In genomic region chr22:19993926-19994325, GRCh38 we compare ENCODE assay signal across 23 cellular contexts. TPM values are rescaled to one million over a fixed set of nuclear protein-coding genes. Genes with fewer than 3 reads are reported as not detected.
DNase-seq lines count a peak whose midpoint lies in the region; ATAC-seq, FAIRE-seq and TF ChIP-seq lines count a peak whose summit lies in the region.
"Had no signal": no experiment of that assay in that cellular context is flagged by ENCODE, and none has a peak within 500 bp of the region (broad histone marks: within the 10 kb centered on the region; RNA-seq: fewer than 3 reads in every experiment).

No MANE protein-coding gene starts in this region.

- H4K20me1 ChIP-seq in K562 (replicated peaks; ENCODE audit: control insufficient read depth, insufficient read depth, low read length): peaks cover 66% of the 10 kb centered on the region; the same call in 1 of the 2 replicates

- peaks cover 79% of the 10 kb centered on the region for H3K4me1 ChIP-seq in BE2C
- H3K4me1 ChIP-seq in K562 (replicated peaks in 1 of 2; ENCODE audit: control insufficient read depth in 2 of 2, insufficient read depth in 2 of 2, low read length in 2 of 2): peaks cover 15 to 71% of the 10 kb centered on the region in 2 experiments
- H3K4me1 ChIP-seq in kidney (ENCODE audit: control insufficient read depth in 1 of 2, insufficient read depth in 1 of 2, low read depth in 1 of 2, low read length in 2 of 2): peaks cover 5 to 25% of the 10 kb centered on the region in 2 donors
- peaks cover 8 to 95% (median 89%) of the 10 kb centered on the region in 4 donors for H3K4me1 ChIP-seq in tibial artery
- H3K4me1 ChIP-seq: Caco-2 had no signal

- no TSS peak for BruUV-seq in K562 (replicated peaks; lab: Mats Ljungman, UMichigan)

- WGBS in K562 (ENCODE audit: insufficient coverage, low coverage, missing lambda C conversion rate): 35% methylated on average over 7 of the region's 7 CpGs

- H3K36me3 ChIP-seq in BE2C (peaks cover 11% of the 10 kb centered on the region), K562 (ENCODE audit: control insufficient read depth, insufficient read depth, low read length) (no peaks in the 10 kb centered on the region), kidney (ENCODE audit: control insufficient read depth in 1 of 2, insufficient read depth in 2 of 2, low read length in 2 of 2) (no peaks in the 10 kb centered on the region), tibial artery (no peaks in the 10 kb centered on the region)

- POLR2A ChIA-PET in K562 (lab: Yijun Ruan, JAX): no interaction called here

- H3K79me2 ChIP-seq in K562 (ENCODE audit: control insufficient read depth, insufficient read depth, low read length): no peaks in the 10 kb centered on the region

- TF ChIP-seq RAD21 in K562 (CRISPR knock-in tag; conservative IDR thresholded peaks at IDR 0.05 in 1 of 2, IDR thresholded peaks at IDR 0.05 in 1 of 2): no peak

- H3K27me3 ChIP-seq in BE2C (no peaks in the 10 kb centered on the region), K562 (ENCODE audit: control insufficient read depth in 2 of 2, insufficient read depth in 2 of 2, low read length in 2 of 2) (no peaks in the 10 kb centered on the region), tibial artery (no peaks in the 10 kb centered on the region)

- TF ChIP-seq CTCF in BE2C (IDR thresholded peaks at IDR 0.05; ENCODE audit: low read depth, low read length) (no peak), K562 (IDR thresholded peaks at IDR 0.05 in 2 of 3, conservative IDR thresholded peaks at IDR 0.05 in 1 of 3; ENCODE audit: insufficient read depth in 2 of 3, low read depth in 1 of 3, low read length in 3 of 3) (no peak), kidney (IDR thresholded peaks at IDR 0.05; ENCODE audit: borderline replicate concordance, extremely low read depth, insufficient read depth) (no peak), tibial artery (IDR thresholded peaks at IDR 0.05) (no peak)

- intact Hi-C loops in K562 (cut with micrococcal nuclease): no loop called here
- intact Hi-C loops in kidney (cut with DNase I): no loop called here
- intact Hi-C loops in tibial artery (cut with DNase I; ENCODE audit: low total_unique reads): no loop called here

- DNase-seq in BE2C (peak; percentile 4), K562 (ENCODE audit: extremely low read depth in 1 of 4, low spot score in 3 of 4) (no peak), kidney (peak; percentile 39), tibial artery (no peak), NCI-H2081 treated with DMSO at 0.1 percent for 48 hours (lab: John Stamatoyannopoulos, UW) (no peak), AG08395 (ENCODE audit: low spot score) (no peak)
- DNase-seq: AML-193; Caco-2; CD4-positive, CD25-positive, alpha-beta regulatory T cell; DMS153; DND-41; H9; HFFc6 had no signal

- H3K27ac ChIP-seq in K562 (ENCODE audit: extremely low read depth, low read depth, low read length) (no peak overlapping the region), kidney (ENCODE audit: low read depth in 2 of 2, low read length in 2 of 2) (no peak overlapping the region), tibial artery (peak overlapping the region; percentile 97 to 98)
- H3K27ac ChIP-seq: 22Rv1, C4-2B had no signal

- no peak overlapping the region for H3K4me2 ChIP-seq in K562 (ENCODE audit: insufficient read depth, low read length)
- H3K4me2 ChIP-seq: GM23338 had no signal

- TF ChIP-seq POLR2A in K562 (conservative IDR thresholded peaks at IDR 0.05): no peak

- H3K9ac ChIP-seq in K562 (ENCODE audit: insufficient read depth in 1 of 2, low read depth in 2 of 2, low read length in 2 of 2) (0 out of 4 replicates have a peak overlapping the region, but pooled peaks of 1 of the 2 experiments have one; percentile 38), kidney (ENCODE audit: low read length in 2 of 2) (no peak overlapping the region)

- no peak for FAIRE-seq in K562 (lab: Jason Lieb, UNC)
- FAIRE-seq in kidney (lab: Jason Lieb, UNC): no peak
- FAIRE-seq: A204.1, G401.6, GM12892 had no signal

- in situ Hi-C loops in K562 (cut with MboI): no loop called here

- CTCF ChIA-PET in K562 (lab: Yijun Ruan, JAX; ENCODE audit: low intra/inter-chr PET ratio): no interaction called here

- H3K4me3 ChIP-seq in BE2C (ENCODE audit: low read depth, low read length) (no peak overlapping the region), K562 (no peak overlapping the region), kidney (ENCODE audit: low read length in 2 of 2) (no peak overlapping the region), tibial artery (no peak overlapping the region)
- H3K4me3 ChIP-seq: GM23338 had no signal

- TF ChIP-seq EP300 in K562 (IDR thresholded peaks at IDR 0.05; ENCODE audit: low read length): no peak

- no peak overlapping the region for H2AFZ ChIP-seq in K562 (ENCODE audit: low read depth, low read length)
- H2AFZ ChIP-seq: GM23338 had no signal

- H3K9me1 ChIP-seq in K562 (ENCODE audit: control insufficient read depth, insufficient read depth, low read length): peaks cover 5% of the 10 kb centered on the region

- ATAC-seq in K562 (no peak), HG02973 (IDR thresholded peaks at IDR 0.05; ENCODE audit: unreplicated experiment) (no peak), GM18868 (IDR thresholded peaks at IDR 0.05; ENCODE audit: unreplicated experiment) (no peak)
- ATAC-seq: CD8-positive, alpha-beta T cell; GM23338; HCT116 had no signal

- H3K9me3 ChIP-seq in BE2C (no peaks in the 10 kb centered on the region), K562 (replicated peaks; ENCODE audit: control insufficient read depth, insufficient read depth, low read depth, low read length) (no peaks in the 10 kb centered on the region), kidney (ENCODE audit: control insufficient read depth in 1 of 2, low read length in 2 of 2) (no peaks in the 10 kb centered on the region), tibial artery (no peaks in the 10 kb centered on the region)
- H3K9me3 ChIP-seq: Caco-2 had no signal

RNA-seq across cellular contexts. Expression of gene ARVCF, which starts 22.7 kb away (rescaled TPM):
- 335 TPM for polyA plus RNA-seq in BE2C (2012; ENCODE audit: insufficient read depth, insufficient read length, low read depth)
- 114 and 328 TPM in 2 replicates for total RNA-seq in K562 (2011; cell fraction: chromatin; rRNA removed; ENCODE audit: low replicate concordance)
- 214 and 270 TPM in 2 replicates for total RNA-seq in K562 (2011; cell fraction: nucleolus; rRNA removed)
- 106 and 131 TPM in 2 replicates for total RNA-seq in K562 (2011; cell fraction: nucleoplasm; rRNA removed)
- 49.3 and 54.2 TPM in 2 replicates for total RNA-seq in K562 (2014; rRNA removed)
- 2.2 and 4.5 TPM in 2 replicates for total RNA-seq in K562 (2014; rRNA removed; fragmentation: Illumina TruSeq; extraction: Trizol)
- total RNA-seq in K562 (2015; rRNA removed; fragmentation: Illumina TruSeq; extraction: Trizol): 13.3 and 15.6 TPM in 2 replicates
- total RNA-seq in K562 (2021): 46.5 and 50.6 TPM in 2 replicates
- polyA plus RNA-seq in K562 (2011; rRNA removed): 35.2 and 71.6 TPM in 2 replicates
- 134 and 673 TPM in 2 replicates for polyA plus RNA-seq in K562 (2011; cell fraction: cytosol; rRNA removed)
- polyA plus RNA-seq in K562 (2011; cell fraction: nucleus; rRNA removed): 407 and 424 TPM in 2 replicates
- polyA plus RNA-seq in K562 (2012): 30.0 and 31.2 TPM in 2 replicates
- 8.0 and 15.9 TPM in 2 replicates for polyA plus RNA-seq in K562 (2014; fragmentation: Illumina TruSeq; extraction: Trizol)
- polyA plus RNA-seq in K562 (2014; fragmentation: Nextera tagmentation; extraction: Ambion mirVana): under 1 TPM; 0.03 to 0.17 TPM
- 42.5 and 97.4 TPM in 2 replicates for polyA plus RNA-seq in K562 (2014; rRNA removed)
- 15.1 and 15.6 TPM in 2 replicates for polyA minus RNA-seq in K562 (2011; rRNA and poly(A)+ RNA removed)
- polyA minus RNA-seq in K562 (2011; cell fraction: cytosol; rRNA and poly(A)+ RNA removed): 24.6 and 52.4 TPM in 2 replicates
- 96.8 and 145 TPM in 2 replicates for polyA minus RNA-seq in K562 (2011; cell fraction: nucleus; rRNA and poly(A)+ RNA removed)
- total RNA-seq in kidney: 21.9 TPM
- 16.0 TPM for polyA plus RNA-seq in kidney (ENCODE audit: insufficient read depth, low read depth, low replicate concordance)

RNA-seq across cellular contexts. Expression of gene TANGO2, which starts 27.0 kb away (rescaled TPM):
- 8.0 TPM for polyA plus RNA-seq in BE2C (2012; ENCODE audit: insufficient read depth, insufficient read length, low read depth)
- 160 and 395 TPM in 2 replicates for total RNA-seq in K562 (2011; cell fraction: chromatin; rRNA removed; ENCODE audit: low replicate concordance)
- 227 and 229 TPM in 2 replicates for total RNA-seq in K562 (2011; cell fraction: nucleolus; rRNA removed)
- total RNA-seq in K562 (2011; cell fraction: nucleoplasm; rRNA removed): 196 and 211 TPM in 2 replicates
- total RNA-seq in K562 (2014; rRNA removed) (70.1 and 95.8 TPM in 2 replicates), K562 (2014; rRNA removed; fragmentation: Illumina TruSeq; extraction: Trizol) (36.1 and 45.9 TPM in 2 replicates), K562 (2015; rRNA removed; fragmentation: Illumina TruSeq; extraction: Trizol) (55.8 and 57.2 TPM in 2 replicates), K562 (2021) (94.1 and 97.3 TPM in 2 replicates), kidney (27.7 TPM)
- polyA plus RNA-seq in K562 (2011; rRNA removed) (94.9 and 115 TPM in 2 replicates), K562 (2014; fragmentation: Illumina TruSeq; extraction: Trizol) (88.3 and 89.4 TPM in 2 replicates), K562 (2014; fragmentation: Nextera tagmentation; extraction: Ambion mirVana) (10 to 100 TPM; 15.5 to 17.5 TPM), K562 (2014; rRNA removed) (89.6 and 92.5 TPM in 2 replicates), kidney (ENCODE audit: insufficient read depth, low read depth, low replicate concordance) (37.3 TPM)
- 157 and 209 TPM in 2 replicates for polyA plus RNA-seq in K562 (2011; cell fraction: cytosol; rRNA removed)
- polyA plus RNA-seq in K562 (2011; cell fraction: nucleus; rRNA removed): 157 and 195 TPM in 2 replicates
- 68.2 and 73.0 TPM in 2 replicates for polyA plus RNA-seq in K562 (2012)
- polyA minus RNA-seq in K562 (2011; rRNA and poly(A)+ RNA removed): 130 and 186 TPM in 2 replicates
- polyA minus RNA-seq in K562 (2011; cell fraction: cytosol; rRNA and poly(A)+ RNA removed): 73.2 and 76.1 TPM in 2 replicates
- polyA minus RNA-seq in K562 (2011; cell fraction: nucleus; rRNA and poly(A)+ RNA removed): 63.1 and 85.0 TPM in 2 replicates

RNA-seq across cellular contexts. Expression of gene TXNRD2, which starts 52.3 kb away (rescaled TPM):
- polyA plus RNA-seq in BE2C (2012; ENCODE audit: insufficient read depth, insufficient read length, low read depth): 46.2 TPM
- total RNA-seq in K562 (2011; cell fraction: chromatin; rRNA removed; ENCODE audit: low replicate concordance): 156 and 367 TPM in 2 replicates
- 176 and 216 TPM in 2 replicates for total RNA-seq in K562 (2011; cell fraction: nucleolus; rRNA removed)
- total RNA-seq in K562 (2011; cell fraction: nucleoplasm; rRNA removed): 160 and 165 TPM in 2 replicates
- 49.4 and 60.7 TPM in 2 replicates for total RNA-seq in K562 (2014; rRNA removed)
- total RNA-seq in K562 (2014; rRNA removed; fragmentation: Illumina TruSeq; extraction: Trizol): 25.1 and 32.6 TPM in 2 replicates
- 45.9 and 50.4 TPM in 2 replicates for total RNA-seq in K562 (2015; rRNA removed; fragmentation: Illumina TruSeq; extraction: Trizol)
- 78.2 and 80.2 TPM in 2 replicates for total RNA-seq in K562 (2021)
- polyA plus RNA-seq in K562 (2011; rRNA removed): 50.2 and 93.6 TPM in 2 replicates
- polyA plus RNA-seq in K562 (2011; cell fraction: cytosol; rRNA removed): 84.2 and 98.0 TPM in 2 replicates
- 148 and 181 TPM in 2 replicates for polyA plus RNA-seq in K562 (2011; cell fraction: nucleus; rRNA removed)
- 83.1 and 83.5 TPM in 2 replicates for polyA plus RNA-seq in K562 (2012)
- 45.0 and 66.1 TPM in 2 replicates for polyA plus RNA-seq in K562 (2014; fragmentation: Illumina TruSeq; extraction: Trizol)
- polyA plus RNA-seq in K562 (2014; fragmentation: Nextera tagmentation; extraction: Ambion mirVana): 1 to 10 TPM; 3.3 to 4.4 TPM
- 52.5 and 57.0 TPM in 2 replicates for polyA plus RNA-seq in K562 (2014; rRNA removed)
- polyA minus RNA-seq in K562 (2011; rRNA and poly(A)+ RNA removed): 44.4 and 47.5 TPM in 2 replicates
- 55.3 and 75.6 TPM in 2 replicates for polyA minus RNA-seq in K562 (2011; cell fraction: cytosol; rRNA and poly(A)+ RNA removed)
- 57.4 and 103 TPM in 2 replicates for polyA minus RNA-seq in K562 (2011; cell fraction: nucleus; rRNA and poly(A)+ RNA removed)
- total RNA-seq in kidney: 28.6 TPM
- 50.6 TPM for polyA plus RNA-seq in kidney (ENCODE audit: insufficient read depth, low read depth, low replicate concordance)

RNA-seq across cellular contexts. Expression of gene COMT, which starts 52.4 kb away (rescaled TPM):
- 286 TPM for polyA plus RNA-seq in BE2C (2012; ENCODE audit: insufficient read depth, insufficient read length, low read depth)
- 125 and 360 TPM in 2 replicates for total RNA-seq in K562 (2011; cell fraction: chromatin; rRNA removed; ENCODE audit: low replicate concordance)
- 500 and 649 TPM in 2 replicates for total RNA-seq in K562 (2011; cell fraction: nucleolus; rRNA removed)
- 301 and 358 TPM in 2 replicates for total RNA-seq in K562 (2011; cell fraction: nucleoplasm; rRNA removed)
- total RNA-seq in K562 (2014; rRNA removed) (334 and 497 TPM in 2 replicates), K562 (2014; rRNA removed; fragmentation: Illumina TruSeq; extraction: Trizol) (29.4 and 46.3 TPM in 2 replicates), K562 (2015; rRNA removed; fragmentation: Illumina TruSeq; extraction: Trizol) (155 and 156 TPM in 2 replicates), K562 (2021) (348 and 351 TPM in 2 replicates), kidney (118 TPM)
- polyA plus RNA-seq in K562 (2011; rRNA removed) (185 and 498 TPM in 2 replicates), K562 (2014; fragmentation: Illumina TruSeq; extraction: Trizol) (108 and 305 TPM in 2 replicates), K562 (2014; fragmentation: Nextera tagmentation; extraction: Ambion mirVana) (10 to 100 TPM; 12.5 to 39.6 TPM), K562 (2014; rRNA removed) (263 and 317 TPM in 2 replicates), kidney (ENCODE audit: insufficient read depth, low read depth, low replicate concordance) (244 TPM)
- polyA plus RNA-seq in K562 (2011; cell fraction: cytosol; rRNA removed): 652 and 657 TPM in 2 replicates
- 321 and 432 TPM in 2 replicates for polyA plus RNA-seq in K562 (2011; cell fraction: nucleus; rRNA removed)
- polyA plus RNA-seq in K562 (2012): 279 and 699 TPM in 2 replicates
- polyA minus RNA-seq in K562 (2011; rRNA and poly(A)+ RNA removed): 92.9 and 123 TPM in 2 replicates
- polyA minus RNA-seq in K562 (2011; cell fraction: cytosol; rRNA and poly(A)+ RNA removed): 148 and 344 TPM in 2 replicates
- polyA minus RNA-seq in K562 (2011; cell fraction: nucleus; rRNA and poly(A)+ RNA removed): 63.8 and 154 TPM in 2 replicates

Comparison
In these comparisons a context has a peak if more than half of its experiments do, and no peak if none do; other contexts are left out.
1. DNase-seq: peak in BE2C (single experiment) and kidney (single experiment); none in K562 (0 of 4), tibial artery (0 of 2), NCI-H2081 treated with DMSO at 0.1 percent for 48 hours (single experiment) and AG08395 (single experiment).
2. H3K27ac ChIP-seq: peak in tibial artery (2 of 2); none in K562 (single experiment) and kidney (0 of 2).